ENCODE assay signal across 1 cellular context in the genomic region with DNA sequence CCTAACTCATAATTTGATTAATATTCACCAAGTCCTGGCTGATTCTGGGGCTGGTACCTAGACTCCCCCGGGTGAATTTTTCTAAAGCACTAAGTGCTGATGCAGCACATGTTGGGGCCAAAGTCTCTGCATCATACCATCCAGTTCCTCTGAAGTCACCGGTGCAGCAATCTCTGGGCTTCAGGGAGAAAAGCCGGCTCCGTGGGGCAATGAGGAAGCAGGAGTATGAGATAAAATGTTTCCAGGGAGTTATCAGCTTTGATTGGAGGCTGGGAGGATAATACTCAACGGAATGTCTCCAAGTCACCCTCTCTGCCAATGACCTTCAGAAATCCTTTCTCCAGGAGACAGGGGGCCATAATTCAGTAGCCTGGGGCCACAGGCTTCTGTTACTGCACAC.
TF ChIP-seq lines count a peak whose summit lies in the region.

No MANE protein-coding gene starts in this region.

TF ChIP-seq in A549, 52 proteins besides CTCF, POLR2A, EP300 and RAD21:
- no peak for TF ChIP-seq NPAS2 (CRISPR knock-in tag; IDR thresholded peaks at IDR 0.05; ENCODE audit: borderline replicate concordance)
- TF ChIP-seq MAFK (IDR thresholded peaks at IDR 0.05; ENCODE audit: partially characterized antibody) = peak; percentile 63
- TF ChIP-seq, protein P1, sequence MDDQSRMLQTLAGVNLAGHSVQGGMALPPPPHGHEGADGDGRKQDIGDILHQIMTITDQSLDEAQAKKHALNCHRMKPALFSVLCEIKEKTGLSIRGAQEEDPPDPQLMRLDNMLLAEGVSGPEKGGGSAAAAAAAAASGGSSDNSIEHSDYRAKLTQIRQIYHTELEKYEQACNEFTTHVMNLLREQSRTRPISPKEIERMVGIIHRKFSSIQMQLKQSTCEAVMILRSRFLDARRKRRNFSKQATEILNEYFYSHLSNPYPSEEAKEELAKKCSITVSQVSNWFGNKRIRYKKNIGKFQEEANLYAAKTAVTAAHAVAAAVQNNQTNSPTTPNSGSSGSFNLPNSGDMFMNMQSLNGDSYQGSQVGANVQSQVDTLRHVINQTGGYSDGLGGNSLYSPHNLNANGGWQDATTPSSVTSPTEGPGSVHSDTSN (IDR thresholded peaks at IDR 0.05) = no peak
- TF ChIP-seq SMC3 (IDR thresholded peaks at IDR 0.05) = no peak
- TF ChIP-seq RNF2 (IDR thresholded peaks at IDR 0.05; ENCODE audit: borderline replicate concordance, low read depth) = no peak
